ENCODE assay signal across 17 cellular contexts in genomic region chr12:82953397-82953796, GRCh38.
"Had no signal": no experiment of that assay in that cellular context is flagged by ENCODE, and none has a peak within 500 bp of the region (broad histone marks: within the 10 kb centered on the region; RNA-seq: fewer than 3 reads in every experiment).

No MANE protein-coding gene starts in this region.

- H3K27ac ChIP-seq: RWPE1 had no signal

- FAIRE-seq: HepG2 had no signal

- DNase-seq: IMR-90, Karpas-422, KG1, MM.1S, NCI-H1092 treated with DMSO at 0.1 percent for 48 hours, NCI-H1436, NCI-H187, NCI-H2029, NCI-H2081 treated with DMSO at 0.1 percent for 48 hours, NCI-H2171, NCI-H446 treated with DMSO at 0.1 percent for 48 hours, NCI-H510A treated with DMSO at 0.1 percent for 48 hours, NCI-H526, PC-3, SHP77 had no signal
